1 cellular context compared by ENCODE assay signal in the genomic region with DNA sequence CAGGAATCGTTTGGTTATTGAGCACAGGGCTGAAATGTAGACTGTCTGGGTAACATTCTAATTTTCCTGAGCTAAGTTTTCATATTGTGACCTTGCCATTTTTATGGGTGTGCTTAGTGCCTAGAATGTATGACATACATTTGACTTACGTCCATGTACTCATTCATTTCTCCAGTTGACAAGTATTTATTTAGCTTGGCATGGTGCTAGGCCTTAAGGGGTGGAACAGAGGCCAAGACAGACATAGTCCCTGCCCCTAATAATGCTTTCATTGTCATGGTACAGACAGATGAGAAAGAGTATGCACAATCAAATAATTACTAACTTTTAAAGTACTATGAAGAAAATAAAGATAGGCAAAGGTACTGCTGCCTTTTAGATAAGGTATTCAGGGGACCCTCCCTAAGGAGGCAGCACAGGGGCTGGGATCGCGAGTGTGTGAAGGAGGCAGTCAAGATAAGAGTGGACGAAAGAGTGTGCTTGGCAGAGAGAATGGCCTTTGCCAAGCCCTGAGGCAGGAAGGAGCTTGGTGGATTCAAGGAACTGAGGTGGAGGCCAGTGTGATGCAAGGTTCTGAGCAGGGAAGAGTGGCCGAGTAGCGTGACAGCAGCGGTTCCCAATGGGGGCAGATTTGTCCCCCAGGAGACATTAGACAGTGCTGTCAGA.
TF ChIP-seq lines count a peak whose summit lies in the region.

No MANE protein-coding gene starts in this region.

TF ChIP-seq in GM23338, 12 proteins besides CTCF, POLR2A, EP300 and RAD21 (continued from another document):
- TF ChIP-seq, protein P1, sequence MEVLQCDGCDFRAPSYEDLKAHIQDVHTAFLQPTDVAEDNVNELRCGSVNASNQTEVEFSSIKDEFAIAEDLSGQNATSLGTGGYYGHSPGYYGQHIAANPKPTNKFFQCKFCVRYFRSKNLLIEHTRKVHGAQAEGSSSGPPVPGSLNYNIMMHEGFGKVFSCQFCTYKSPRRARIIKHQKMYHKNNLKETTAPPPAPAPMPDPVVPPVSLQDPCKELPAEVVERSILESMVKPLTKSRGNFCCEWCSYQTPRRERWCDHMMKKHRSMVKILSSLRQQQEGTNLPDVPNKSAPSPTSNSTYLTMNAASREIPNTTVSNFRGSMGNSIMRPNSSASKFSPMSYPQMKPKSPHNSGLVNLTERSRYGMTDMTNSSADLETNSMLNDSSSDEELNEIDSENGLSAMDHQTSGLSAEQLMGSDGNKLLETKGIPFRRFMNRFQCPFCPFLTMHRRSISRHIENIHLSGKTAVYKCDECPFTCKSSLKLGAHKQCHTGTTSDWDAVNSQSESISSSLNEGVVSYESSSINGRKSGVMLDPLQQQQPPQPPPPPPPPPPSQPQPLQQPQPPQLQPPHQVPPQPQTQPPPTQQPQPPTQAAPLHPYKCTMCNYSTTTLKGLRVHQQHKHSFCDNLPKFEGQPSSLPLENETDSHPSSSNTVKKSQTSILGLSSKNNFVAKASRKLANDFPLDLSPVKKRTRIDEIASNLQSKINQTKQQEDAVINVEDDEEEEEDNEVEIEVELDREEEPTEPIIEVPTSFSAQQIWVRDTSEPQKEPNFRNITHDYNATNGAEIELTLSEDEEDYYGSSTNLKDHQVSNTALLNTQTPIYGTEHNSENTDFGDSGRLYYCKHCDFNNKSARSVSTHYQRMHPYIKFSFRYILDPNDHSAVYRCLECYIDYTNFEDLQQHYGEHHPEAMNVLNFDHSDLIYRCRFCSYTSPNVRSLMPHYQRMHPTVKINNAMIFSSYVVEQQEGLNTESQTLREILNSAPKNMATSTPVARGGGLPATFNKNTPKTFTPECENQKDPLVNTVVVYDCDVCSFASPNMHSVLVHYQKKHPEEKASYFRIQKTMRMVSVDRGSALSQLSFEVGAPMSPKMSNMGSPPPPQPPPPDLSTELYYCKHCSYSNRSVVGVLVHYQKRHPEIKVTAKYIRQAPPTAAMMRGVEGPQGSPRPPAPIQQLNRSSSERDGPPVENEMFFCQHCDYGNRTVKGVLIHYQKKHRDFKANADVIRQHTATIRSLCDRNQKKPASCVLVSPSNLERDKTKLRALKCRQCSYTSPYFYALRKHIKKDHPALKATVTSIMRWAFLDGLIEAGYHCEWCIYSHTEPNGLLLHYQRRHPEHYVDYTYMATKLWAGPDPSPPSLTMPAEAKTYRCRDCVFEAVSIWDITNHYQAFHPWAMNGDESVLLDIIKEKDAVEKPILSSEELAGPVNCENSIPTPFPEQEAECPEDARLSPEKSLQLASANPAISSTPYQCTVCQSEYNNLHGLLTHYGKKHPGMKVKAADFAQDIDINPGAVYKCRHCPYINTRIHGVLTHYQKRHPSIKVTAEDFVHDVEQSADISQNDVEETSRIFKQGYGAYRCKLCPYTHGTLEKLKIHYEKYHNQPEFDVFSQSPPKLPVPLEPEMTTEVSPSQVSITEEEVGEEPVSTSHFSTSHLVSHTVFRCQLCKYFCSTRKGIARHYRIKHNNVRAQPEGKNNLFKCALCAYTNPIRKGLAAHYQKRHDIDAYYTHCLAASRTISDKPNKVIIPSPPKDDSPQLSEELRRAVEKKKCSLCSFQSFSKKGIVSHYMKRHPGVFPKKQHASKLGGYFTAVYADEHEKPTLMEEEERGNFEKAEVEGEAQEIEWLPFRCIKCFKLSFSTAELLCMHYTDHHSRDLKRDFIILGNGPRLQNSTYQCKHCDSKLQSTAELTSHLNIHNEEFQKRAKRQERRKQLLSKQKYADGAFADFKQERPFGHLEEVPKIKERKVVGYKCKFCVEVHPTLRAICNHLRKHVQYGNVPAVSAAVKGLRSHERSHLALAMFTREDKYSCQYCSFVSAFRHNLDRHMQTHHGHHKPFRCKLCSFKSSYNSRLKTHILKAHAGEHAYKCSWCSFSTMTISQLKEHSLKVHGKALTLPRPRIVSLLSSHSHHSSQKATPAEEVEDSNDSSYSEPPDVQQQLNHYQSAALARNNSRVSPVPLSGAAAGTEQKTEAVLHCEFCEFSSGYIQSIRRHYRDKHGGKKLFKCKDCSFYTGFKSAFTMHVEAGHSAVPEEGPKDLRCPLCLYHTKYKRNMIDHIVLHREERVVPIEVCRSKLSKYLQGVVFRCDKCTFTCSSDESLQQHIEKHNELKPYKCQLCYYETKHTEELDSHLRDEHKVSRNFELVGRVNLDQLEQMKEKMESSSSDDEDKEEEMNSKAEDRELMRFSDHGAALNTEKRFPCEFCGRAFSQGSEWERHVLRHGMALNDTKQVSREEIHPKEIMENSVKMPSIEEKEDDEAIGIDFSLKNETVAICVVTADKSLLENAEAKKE (CRISPR knock-in tag; IDR thresholded peaks at IDR 0.05) = no peak
- TF ChIP-seq POLR2AphosphoS5 (IDR thresholded peaks at IDR 0.05; ENCODE audit: low read depth) = no peak
